ENCODE assay signal across 13 cellular contexts in the genomic region with DNA sequence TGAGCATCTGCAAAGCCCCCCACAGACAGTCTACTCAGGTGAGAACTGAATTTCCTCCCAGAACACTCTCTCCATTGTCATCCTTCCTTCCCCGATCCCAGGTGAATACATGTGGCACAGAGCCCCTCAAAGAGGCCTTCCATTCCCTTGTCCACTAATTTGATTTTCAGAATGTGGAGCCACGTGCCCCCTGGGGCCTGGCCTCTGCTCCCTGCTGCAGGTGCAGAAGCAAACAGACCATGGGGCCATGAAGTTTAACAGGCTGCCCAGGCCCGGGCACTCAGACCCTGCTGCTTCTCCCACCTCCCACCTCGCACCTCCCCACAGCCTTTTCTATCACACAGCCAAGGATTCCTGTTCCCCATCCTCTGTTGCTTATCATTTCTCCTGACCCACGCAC.
A peak's percentile ranks its signal among the peaks of the same experiment; 100 is the strongest.
DNase-seq lines count a peak whose midpoint lies in the region; ATAC-seq, FAIRE-seq and TF ChIP-seq lines count a peak whose summit lies in the region.
"Had no signal": no experiment of that assay in that cellular context is flagged by ENCODE, and none has a peak within 500 bp of the region (broad histone marks: within the 10 kb centered on the region; RNA-seq: fewer than 3 reads in every experiment).

No MANE protein-coding gene starts in this region.

- H3K4me3 Mint-ChIP-seq in T-helper 2 cell treated with Interferon-gamma antibody and Interleukin-4, amounts not matched to agents 5 μg/mL and 100 μg/mL, for 36 hours = peak overlapping the region; percentile 78
- H3K4me3 Mint-ChIP-seq in T-cell (peak overlapping the region; percentile 75 to 77 (median 77)), progenitor cell of endocrine pancreas (ENCODE audit: low read depth) (no peak overlapping the region)

- H3K27ac ChIP-seq in endothelial cell of umbilical vein (ENCODE audit: insufficient read depth, low read depth, low read length) (no peak overlapping the region), tibial nerve (no peak overlapping the region)
- H3K27ac ChIP-seq: tibial artery had no signal

- no peaks in the 10 kb centered on the region for H3K9me3 Mint-ChIP-seq in T-helper 2 cell treated with Interferon-gamma antibody and Interleukin-4, amounts not matched to agents 5 μg/mL and 100 μg/mL, for 36 hours
- H3K9me3 Mint-ChIP-seq in T-cell (no peaks in the 10 kb centered on the region), progenitor cell of endocrine pancreas (ENCODE audit: low read depth) (no peaks in the 10 kb centered on the region)
- H3K9me3 Mint-ChIP-seq: memory B cell had no signal

- intact Hi-C loops in endothelial cell of umbilical vein (cut with micrococcal nuclease) = loop anchor here (2.0 to 5.0 kb wide), 2 partner anchors 124 to 190 kb away; no protein-coding TSS in a partner anchor

- H3K27me3 ChIP-seq in endothelial cell of umbilical vein (ENCODE audit: control insufficient read depth in 2 of 2, insufficient read depth in 2 of 2, low read length in 2 of 2) (no peaks in the 10 kb centered on the region), tibial nerve (no peaks in the 10 kb centered on the region)
- H3K27me3 ChIP-seq: tibial artery had no signal

- H4K20me1 ChIP-seq in endothelial cell of umbilical vein (replicated peaks; ENCODE audit: control insufficient read depth, extremely low read depth, insufficient read depth, low read length) = no peaks in the 10 kb centered on the region

- peak in 1 of 4 experiments; percentile 23 for ATAC-seq in T-cell (replicated peaks in 1 of 4)
- ATAC-seq in GM18873 (IDR thresholded peaks at IDR 0.05; ENCODE audit: low FRiP score, unreplicated experiment) = no peak
- ATAC-seq: A549 had no signal

- H3K36me3 ChIP-seq in endothelial cell of umbilical vein (ENCODE audit: control insufficient read depth in 2 of 2, extremely low read depth in 1 of 2, insufficient read depth in 2 of 2, low read length in 2 of 2) (no peaks in the 10 kb centered on the region), tibial nerve (no peaks in the 10 kb centered on the region)
- H3K36me3 ChIP-seq: tibial artery had no signal

- no peak for FAIRE-seq in endothelial cell of umbilical vein (lab: Jason Lieb, UNC)
- FAIRE-seq: A549, H54 had no signal

- no peak overlapping the region for H2AFZ ChIP-seq in endothelial cell of umbilical vein (ENCODE audit: low read depth, low read length)

- CTCF ChIA-PET in T-cell (lab: Charles Lee) (interaction anchor here in 1 of 2 donors (0.8 kb wide), 1 partner anchor 200 kb away, joined by 5 read pairs; no protein-coding TSS in a partner anchor), endothelial cell of umbilical vein (lab: Charles Lee) (no interaction called here)

- dilution Hi-C loops in endothelial cell of umbilical vein (cut with MboI; ENCODE audit: extremely low pct_ligation_motif_present, low sequenced_read_pairs) = no loop called here

- 85 to 87% methylated on average over 5 of the region's 5 CpGs for WGBS in tibial nerve, 2 donors

- POLR2A ChIA-PET in T-cell (lab: Charles Lee) = no interaction called here
- POLR2A ChIA-PET in endothelial cell of umbilical vein (lab: Charles Lee) = no interaction called here

- no peaks in the 10 kb centered on the region for H3K79me2 ChIP-seq in endothelial cell of umbilical vein (ENCODE audit: control insufficient read depth, insufficient read depth, low read length)

- H3K4me3 ChIP-seq in endothelial cell of umbilical vein (replicated peaks in 1 of 3; ENCODE audit: insufficient read depth in 1 of 3, low read depth in 1 of 3, low read length in 3 of 3) (no peak overlapping the region), tibial nerve (no peak overlapping the region)
- H3K4me3 ChIP-seq: A549, tibial artery had no signal

- H3K9ac ChIP-seq in endothelial cell of umbilical vein (replicated peaks; ENCODE audit: extremely low read depth, insufficient read depth, low read length) = no peak overlapping the region

- TF ChIP-seq CTCF in endothelial cell of umbilical vein (IDR thresholded peaks at IDR 0.05; ENCODE audit: extremely low read depth in 1 of 2, insufficient read depth in 1 of 2, low read depth in 1 of 2, low read length in 2 of 2) (no peak), progenitor cell of endocrine pancreas (IDR thresholded peaks at IDR 0.05; ENCODE audit: unreplicated experiment) (no peak), tibial nerve (IDR thresholded peaks at IDR 0.05) (no peak)

- BruUV-seq in endothelial cell of umbilical vein (replicated peaks; lab: Mats Ljungman, UMichigan) = no TSS peak

- peaks cover 9% of the 10 kb centered on the region for H3K4me1 Mint-ChIP-seq in T-helper 2 cell treated with Interferon-gamma antibody and Interleukin-4, amounts not matched to agents 5 μg/mL and 100 μg/mL, for 36 hours (ENCODE audit: low read depth)
- H3K4me1 Mint-ChIP-seq in T-cell (peaks cover 10 to 21% (median 17%) of the 10 kb centered on the region in 3 donors), progenitor cell of endocrine pancreas (ENCODE audit: low read depth) (peaks cover 29% of the 10 kb centered on the region)

- TF ChIP-seq EP300 in tibial nerve (IDR thresholded peaks at IDR 0.05) = no peak

- TF ChIP-seq POLR2A in endothelial cell of umbilical vein (IDR thresholded peaks at IDR 0.05; ENCODE audit: low read depth, low read length) (no peak), tibial nerve (IDR thresholded peaks at IDR 0.05) (no peak)

- no peak for DNase-seq in T-helper 2 cell treated with Interferon-gamma antibody and Interleukin-4, amounts not matched to agents 5 μg/mL and 100 μg/mL, for 36 hours (ENCODE audit: low spot score)
- DNase-seq in T-helper 2 cell (no peak), T-cell (no peak), endothelial cell of umbilical vein (ENCODE audit: low read depth, low spot score) (no peak), progenitor cell of endocrine pancreas (ENCODE audit: low spot score, unreplicated experiment) (no peak), NCI-H146 (lab: John Stamatoyannopoulos, UW) (no peak), tibial nerve (ENCODE audit: low spot score in 2 of 2) (no peak)
- DNase-seq: NCI-H1930 had no signal

- H3K27me3 Mint-ChIP-seq in T-helper 2 cell treated with Interferon-gamma antibody and Interleukin-4, amounts not matched to agents 5 μg/mL and 100 μg/mL, for 36 hours (ENCODE audit: low read depth) = peaks cover 2% of the 10 kb centered on the region
- H3K27me3 Mint-ChIP-seq in T-cell (no peaks in the 10 kb centered on the region), progenitor cell of endocrine pancreas (peaks cover 7% of the 10 kb centered on the region)

- peak overlapping the region; percentile 76 for H3K27ac Mint-ChIP-seq in T-helper 2 cell treated with Interferon-gamma antibody and Interleukin-4, amounts not matched to agents 5 μg/mL and 100 μg/mL, for 36 hours
- peak overlapping the region; percentile 84 to 98 for H3K27ac Mint-ChIP-seq in T-cell
- H3K27ac Mint-ChIP-seq in progenitor cell of endocrine pancreas = peak overlapping the region; percentile 49
- H3K27ac Mint-ChIP-seq: memory B cell had no signal

- no peaks in the 10 kb centered on the region for H3K36me3 Mint-ChIP-seq in T-helper 2 cell treated with Interferon-gamma antibody and Interleukin-4, amounts not matched to agents 5 μg/mL and 100 μg/mL, for 36 hours (ENCODE audit: low read depth)
- H3K36me3 Mint-ChIP-seq in T-cell (no peaks in the 10 kb centered on the region), progenitor cell of endocrine pancreas (ENCODE audit: insufficient read depth) (no peaks in the 10 kb centered on the region)
- H3K36me3 Mint-ChIP-seq: memory B cell had no signal

- no peaks in the 10 kb centered on the region for H3K9me1 ChIP-seq in endothelial cell of umbilical vein (replicated peaks; ENCODE audit: control insufficient read depth, extremely low read depth, insufficient read depth, low read length)

- peak overlapping the region; percentile 81 for H3K4me2 ChIP-seq in endothelial cell of umbilical vein (ENCODE audit: insufficient read depth, low read length)
- H3K4me2 ChIP-seq: A549 had no signal

- H3K9me3 ChIP-seq in endothelial cell of umbilical vein (replicated peaks; ENCODE audit: control insufficient read depth, insufficient read depth, low read length) = no peaks in the 10 kb centered on the region
- H3K9me3 ChIP-seq in tibial nerve = no peaks in the 10 kb centered on the region
- H3K9me3 ChIP-seq: A549, tibial artery had no signal

- peaks cover 16% of the 10 kb centered on the region for H3K4me1 ChIP-seq in endothelial cell of umbilical vein (ENCODE audit: control insufficient read depth, extremely low read depth, insufficient read depth, low read length)
- H3K4me1 ChIP-seq in tibial nerve = peaks cover 0 to 63% (median 21%) of the 10 kb centered on the region in 4 donors

TF ChIP-seq in endothelial cell of umbilical vein, 7 proteins besides CTCF, POLR2A, EP300 and RAD21:
- TF ChIP-seq MYC (IDR thresholded peaks at IDR 0.05; ENCODE audit: low read depth, low read length) (no peak), FOS (IDR thresholded peaks at IDR 0.05; ENCODE audit: borderline replicate concordance, insufficient read depth, low read length) (no peak), POLR2AphosphoS5 (IDR thresholded peaks at IDR 0.05; ENCODE audit: insufficient read depth, low read depth, low read length) (no peak), JUN (IDR thresholded peaks at IDR 0.05; ENCODE audit: borderline replicate concordance, insufficient read depth, insufficient read length, low read depth) (no peak), GATA2 (IDR thresholded peaks at IDR 0.05; ENCODE audit: insufficient read depth, insufficient read length, low read depth, low read length) (no peak), EZH2 (IDR thresholded peaks at IDR 0.05; ENCODE audit: borderline replicate concordance, low read depth, low read length, severe bottlenecking) (no peak)
- TF ChIP-seq, protein P1, sequence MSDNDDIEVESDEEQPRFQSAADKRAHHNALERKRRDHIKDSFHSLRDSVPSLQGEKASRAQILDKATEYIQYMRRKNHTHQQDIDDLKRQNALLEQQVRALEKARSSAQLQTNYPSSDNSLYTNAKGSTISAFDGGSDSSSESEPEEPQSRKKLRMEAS (IDR thresholded peaks at IDR 0.05; ENCODE audit: insufficient read depth, insufficient read length) = no peak
